9 cellular contexts compared by ENCODE assay signal in the genomic region with DNA sequence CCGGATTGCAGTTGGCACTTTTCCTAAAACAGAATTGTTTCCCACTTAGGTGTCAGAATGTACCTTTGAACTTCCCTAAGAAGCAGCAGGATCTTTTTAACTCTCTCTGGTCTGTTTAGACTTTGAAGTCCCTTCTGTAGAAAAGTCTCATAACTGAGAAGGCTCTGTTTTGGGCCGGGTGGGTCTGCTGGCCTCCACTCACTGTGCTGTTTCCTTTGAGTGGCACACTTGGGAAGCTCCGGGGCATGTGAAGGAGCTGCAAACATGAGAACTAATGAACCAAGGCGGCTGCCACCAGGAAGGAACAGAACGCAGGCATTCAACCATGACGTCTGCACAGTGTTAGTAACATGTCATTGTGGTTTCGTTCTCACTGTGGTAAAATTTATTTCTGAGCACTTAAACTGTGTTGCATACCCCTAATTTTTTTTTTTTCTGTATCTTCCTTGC. TPM values are rescaled to one million over a fixed set of nuclear protein-coding genes. Genes with fewer than 3 reads are reported as not detected.
A peak's percentile ranks its signal among the peaks of the same experiment; 100 is the strongest.
DNase-seq lines count a peak whose midpoint lies in the region; FAIRE-seq and TF ChIP-seq lines count a peak whose summit lies in the region.
"Had no signal": no experiment of that assay in that cellular context is flagged by ENCODE, and none has a peak within 500 bp of the region (broad histone marks: within the 10 kb centered on the region; RNA-seq: fewer than 3 reads in every experiment).

No MANE protein-coding gene starts in this region.

- DNase-seq in GM20000 (ENCODE audit: low spot score) (peak; percentile 54), NAMALWA (ENCODE audit: low spot score) (peak; percentile 78), kidney (peak; percentile 84), NCI-H446 (lab: John Stamatoyannopoulos, UW) (no peak), neuronal stem cell (ENCODE audit: low spot score) (no peak), glutamatergic neuron (no peak)
- DNase-seq in activated CD8-positive, alpha-beta memory T cell treated with anti-CD3 and anti-CD28 coated beads for 24 hours: peak; percentile 80
- peak; percentile 39 to 41 for DNase-seq in stimulated activated CD8-positive, alpha-beta memory T cell treated with anti-CD3 and anti-CD28 coated beads, Interleukin-7, amount 100 ng/mL, for 1 hour (ENCODE audit: low read depth in 2 of 2)

- no peak overlapping the region for H3K18ac ChIP-seq in neuronal stem cell (ENCODE audit: low read length)

- no peak overlapping the region for H3K27ac Mint-ChIP-seq in glutamatergic neuron (ENCODE audit: unreplicated experiment)

- TF ChIP-seq CTCF in GM20000 (IDR thresholded peaks at IDR 0.05; ENCODE audit: extremely low read depth, missing control alignments) (no peak), kidney (IDR thresholded peaks at IDR 0.05; ENCODE audit: borderline replicate concordance, extremely low read depth, insufficient read depth) (no peak), glutamatergic neuron (IDR thresholded peaks at IDR 0.05; ENCODE audit: partially characterized antibody, unreplicated experiment) (no peak)

- H3K23ac ChIP-seq in neuronal stem cell (ENCODE audit: low read depth, low read length, poor library complexity): no peak overlapping the region

- no peak overlapping the region for H3K4ac ChIP-seq in neuronal stem cell (ENCODE audit: low read length)

- H3K4me3 Mint-ChIP-seq in glutamatergic neuron (ENCODE audit: unreplicated experiment): no peak overlapping the region

- H3K79me1 ChIP-seq in neuronal stem cell (ENCODE audit: low read depth, low read length): no peaks in the 10 kb centered on the region

- no peak overlapping the region for H2BK12ac ChIP-seq in neuronal stem cell (ENCODE audit: low read length)

- H4K91ac ChIP-seq in neuronal stem cell (ENCODE audit: low read depth, low read length, poor library complexity): no peak overlapping the region

- no peak overlapping the region for H2BK120ac ChIP-seq in neuronal stem cell (ENCODE audit: low read depth, low read length)

- no CpG with 5 or more reads among the region's 7 CpGs for WGBS in neuronal stem cell (ENCODE audit: extremely low coverage in 2 of 2, insufficient read length in 2 of 2, insufficient replicate concordance in 1 of 2), 2 donors

- no peak overlapping the region for H2BK15ac ChIP-seq in neuronal stem cell (ENCODE audit: low read length)

- H4K8ac ChIP-seq in neuronal stem cell (ENCODE audit: low read depth, low read length): no peak overlapping the region

- H3K9me3 ChIP-seq in kidney (ENCODE audit: control insufficient read depth in 1 of 2, low read length in 2 of 2) (no peaks in the 10 kb centered on the region), neuronal stem cell (replicated peaks in 1 of 2; ENCODE audit: control insufficient read depth in 2 of 2, insufficient read depth in 1 of 2, low read depth in 1 of 2, low read length in 2 of 2) (no peaks in the 10 kb centered on the region)
- H3K9me3 ChIP-seq: SJSA1 had no signal

- H3K36me3 ChIP-seq in kidney (ENCODE audit: control insufficient read depth in 1 of 2, insufficient read depth in 2 of 2, low read length in 2 of 2) (no peaks in the 10 kb centered on the region), neuronal stem cell (replicated peaks in 1 of 2; ENCODE audit: control insufficient read depth in 2 of 2, insufficient read depth in 2 of 2, low read length in 2 of 2) (no peaks in the 10 kb centered on the region)

- H3K4me1 ChIP-seq in kidney (ENCODE audit: control insufficient read depth in 1 of 2, insufficient read depth in 1 of 2, low read depth in 1 of 2, low read length in 2 of 2): peaks cover 7 to 22% of the 10 kb centered on the region in 2 donors
- no peaks in the 10 kb centered on the region for H3K4me1 ChIP-seq in neuronal stem cell (ENCODE audit: control insufficient read depth in 2 of 2, insufficient read depth in 1 of 2, low read depth in 1 of 2, low read length in 2 of 2)

- no peak for FAIRE-seq in kidney (lab: Jason Lieb, UNC)

- no peaks in the 10 kb centered on the region for H3K36me3 Mint-ChIP-seq in glutamatergic neuron (ENCODE audit: unreplicated experiment)

- H3K27me3 Mint-ChIP-seq in glutamatergic neuron (ENCODE audit: unreplicated experiment): peaks cover 1% of the 10 kb centered on the region

- H2AK5ac ChIP-seq in neuronal stem cell (ENCODE audit: low read depth, low read length): no peak overlapping the region

- peaks cover 7% of the 10 kb centered on the region for H3K4me1 Mint-ChIP-seq in glutamatergic neuron (ENCODE audit: low read depth, unreplicated experiment)

- H3K9me3 Mint-ChIP-seq in glutamatergic neuron (ENCODE audit: unreplicated experiment): no peaks in the 10 kb centered on the region

- no peak overlapping the region for H3K4me2 ChIP-seq in neuronal stem cell (ENCODE audit: insufficient read depth, low read length, poor library complexity, severe bottlenecking)

- H3K9ac ChIP-seq in kidney (ENCODE audit: low read length in 2 of 2): peak overlapping the region in 1 of 2 donors; percentile 59
- no peak overlapping the region for H3K9ac ChIP-seq in neuronal stem cell (ENCODE audit: low read depth, low read length, poor library complexity)

- H3K4me3 ChIP-seq in kidney (ENCODE audit: low read length in 2 of 2) (peak overlapping the region in 1 of 2 donors; percentile 9), neuronal stem cell (ENCODE audit: low read length in 2 of 2) (no peak overlapping the region)
- H3K4me3 ChIP-seq: SJSA1 had no signal

- H3K27ac ChIP-seq in kidney (ENCODE audit: low read depth in 2 of 2, low read length in 2 of 2): peak overlapping the region; percentile 67 to 73
- H3K27ac ChIP-seq in neuronal stem cell (replicated peaks; ENCODE audit: low read length): no peak overlapping the region
- H3K27ac ChIP-seq: SJSA1 had no signal

- peaks cover 0 to 17% (median 0%) of the 10 kb centered on the region in 3 experiments for H3K27me3 ChIP-seq in neuronal stem cell (ENCODE audit: control insufficient read depth in 3 of 3, insufficient read depth in 3 of 3, low read depth in 1 of 3, low read length in 3 of 3)
- H3K27me3 ChIP-seq: SJSA1 had no signal

- no peak overlapping the region for H2BK5ac ChIP-seq in neuronal stem cell (ENCODE audit: low read length)

- H2AFZ ChIP-seq in neuronal stem cell (ENCODE audit: low read length): no peak overlapping the region

- intact Hi-C loops in kidney (cut with DNase I): no loop called here

- H3K14ac ChIP-seq in neuronal stem cell (ENCODE audit: low read length): no peak overlapping the region

RNA-seq across cellular contexts. Expression of gene NCMAP, which starts 19.5 kb away (rescaled TPM):
- total RNA-seq in kidney (11.0 TPM), glutamatergic neuron (ENCODE audit: unreplicated experiment) (not detected)
- 0.65 TPM for polyA plus RNA-seq in kidney (ENCODE audit: insufficient read depth, low read depth, low replicate concordance)
- 0.01 TPM for polyA plus RNA-seq in neuronal stem cell (2013, experiment 1 of 2)
- polyA plus RNA-seq in neuronal stem cell (2013, experiment 2 of 2): 0.03 TPM

RNA-seq across cellular contexts. Expression of gene RCAN3, which starts 33.8 kb away (rescaled TPM):
- total RNA-seq in kidney (27.1 TPM), glutamatergic neuron (ENCODE audit: unreplicated experiment) (21.8 TPM)
- polyA plus RNA-seq in kidney (ENCODE audit: insufficient read depth, low read depth, low replicate concordance): 3.5 TPM
- 3.1 TPM for polyA plus RNA-seq in neuronal stem cell (2013, experiment 1 of 2)
- polyA plus RNA-seq in neuronal stem cell (2013, experiment 2 of 2): 3.0 TPM

Comparison
In these comparisons a context has a peak if more than half of its experiments do, and no peak if none do; other contexts are left out.
1. DNase-seq: peak in GM20000 (single experiment), NAMALWA (single experiment), activated CD8-positive, alpha-beta memory T cell treated with anti-CD3 and anti-CD28 coated beads for 24 hours (single experiment), kidney (single experiment) and stimulated activated CD8-positive, alpha-beta memory T cell treated with anti-CD3 and anti-CD28 coated beads, Interleukin-7, amount 100 ng/mL, for 1 hour (2 of 2); none in NCI-H446 (0 of 2), neuronal stem cell (single experiment) and glutamatergic neuron (single experiment).
2. RNA of gene NCMAP, which starts 19.5 kb away (total RNA-seq): 11.0 TPM in kidney (single experiment); not detected in glutamatergic neuron (single experiment); every median in the first group is over 10 times any median in the second.